ENCODE assay signal across 8 cellular contexts in genomic region chr13:99288069-99288468, GRCh38. TPM values are rescaled to one million over a fixed set of nuclear protein-coding genes. Genes with fewer than 3 reads are reported as not detected.
DNase-seq lines count a peak whose midpoint lies in the region; ATAC-seq, FAIRE-seq and TF ChIP-seq lines count a peak whose summit lies in the region.

No MANE protein-coding gene starts in this region.

- POLR2A ChIA-PET in CD4-positive, alpha-beta memory T cell (lab: Charles Lee; ENCODE audit: partially characterized antibody) = interaction anchor here (0.9 to 8.2 kb wide), 13 partner anchors 8 to 147 kb away, joined by 3 to 159 read pairs (median 7); partner anchors contain the start of gene GPR183

- intact Hi-C loops in CD4-positive, alpha-beta memory T cell (cut with micrococcal nuclease) = loop anchor here (10.0 kb wide), 1 partner anchor 317 kb away; the partner anchor contains the start of gene CLYBL
- intact Hi-C loops in kidney (cut with DNase I) = no loop called here

- H3K27me3 Mint-ChIP-seq in CD4-positive, alpha-beta memory T cell = no peaks in the 10 kb centered on the region
- H3K27me3 Mint-ChIP-seq in activated naive CD8-positive, alpha-beta T cell = no peaks in the 10 kb centered on the region

- peaks cover 95% of the 10 kb centered on the region for H3K4me1 ChIP-seq in CD4-positive, alpha-beta memory T cell (ENCODE audit: insufficient read depth, low read length)
- peaks cover 0 to 7% of the 10 kb centered on the region in 2 donors for H3K4me1 ChIP-seq in kidney (ENCODE audit: control insufficient read depth in 1 of 2, insufficient read depth in 1 of 2, low read depth in 1 of 2, low read length in 2 of 2)

- ATAC-seq in HG03159 (IDR thresholded peaks at IDR 0.05; ENCODE audit: unreplicated experiment) = peak; percentile 93

- TF ChIP-seq CTCF in kidney (IDR thresholded peaks at IDR 0.05; ENCODE audit: borderline replicate concordance, extremely low read depth, insufficient read depth) (no peak), coronary artery (IDR thresholded peaks at IDR 0.05) (no peak)

- peak overlapping the region; percentile 33 to 84 (median 60) for H3K4me3 Mint-ChIP-seq in CD4-positive, alpha-beta memory T cell
- peak overlapping the region; percentile 65 for H3K4me3 Mint-ChIP-seq in activated naive CD8-positive, alpha-beta T cell

- H3K9ac ChIP-seq in kidney (ENCODE audit: low read length in 2 of 2) = no peak overlapping the region

- H3K4me3 ChIP-seq in CD4-positive, alpha-beta memory T cell (ENCODE audit: low read length in 2 of 2) = no peak overlapping the region
- H3K4me3 ChIP-seq in kidney (ENCODE audit: low read length in 2 of 2) = no peak overlapping the region
- H3K4me3 ChIP-seq in coronary artery = no peak overlapping the region

- no peak for TF ChIP-seq POLR2A in erythroblast (IDR thresholded peaks at IDR 0.05; ENCODE audit: low read length)

- no peaks in the 10 kb centered on the region for H3K9me3 ChIP-seq in CD4-positive, alpha-beta memory T cell (ENCODE audit: control insufficient read depth in 1 of 2, low read length in 2 of 2)
- no peaks in the 10 kb centered on the region for H3K9me3 ChIP-seq in kidney (ENCODE audit: control insufficient read depth in 1 of 2, low read length in 2 of 2)

- peaks cover 5% of the 10 kb centered on the region for H3K36me3 ChIP-seq in CD4-positive, alpha-beta memory T cell (ENCODE audit: insufficient read depth, low read length)
- no peaks in the 10 kb centered on the region for H3K36me3 ChIP-seq in kidney (ENCODE audit: control insufficient read depth in 1 of 2, insufficient read depth in 2 of 2, low read length in 2 of 2)

- H3K36me3 Mint-ChIP-seq in CD4-positive, alpha-beta memory T cell = peaks cover 4 to 39% of the 10 kb centered on the region in 2 donors
- H3K36me3 Mint-ChIP-seq in activated naive CD8-positive, alpha-beta T cell = peaks cover 28% of the 10 kb centered on the region

- H3K27me3 ChIP-seq in CD4-positive, alpha-beta memory T cell (ENCODE audit: insufficient read depth, low read length) = no peaks in the 10 kb centered on the region

- H3K27ac Mint-ChIP-seq in CD4-positive, alpha-beta memory T cell = peak overlapping the region; percentile 88 to 95 (median 89)
- H3K27ac Mint-ChIP-seq in activated naive CD8-positive, alpha-beta T cell = peak overlapping the region; percentile 89

- H3K27ac ChIP-seq in CD4-positive, alpha-beta memory T cell (ENCODE audit: low read depth, low read length) = peak overlapping the region; percentile 18
- H3K27ac ChIP-seq in kidney (ENCODE audit: low read depth in 2 of 2, low read length in 2 of 2) (no peak overlapping the region), coronary artery (peak overlapping the region in 1 of 2 donors; percentile 39)

- peaks cover 65 to 100% (median 81%) of the 10 kb centered on the region in 4 donors for H3K4me1 Mint-ChIP-seq in CD4-positive, alpha-beta memory T cell
- H3K4me1 Mint-ChIP-seq in activated naive CD8-positive, alpha-beta T cell (ENCODE audit: low read depth) = peaks cover 92% of the 10 kb centered on the region

- peak; percentile 91 for FAIRE-seq in GM19239 (lab: Jason Lieb, UNC)
- no peak for FAIRE-seq in kidney (lab: Jason Lieb, UNC)

- H3K9me3 Mint-ChIP-seq in CD4-positive, alpha-beta memory T cell = no peaks in the 10 kb centered on the region
- no peaks in the 10 kb centered on the region for H3K9me3 Mint-ChIP-seq in activated naive CD8-positive, alpha-beta T cell (ENCODE audit: low read depth)

- CTCF ChIA-PET in CD4-positive, alpha-beta memory T cell (lab: Charles Lee; ENCODE audit: partially characterized antibody) = interaction anchor here (1.1 to 12.4 kb wide), 6 partner anchors 10 to 148 kb away, joined by 3 to 139 read pairs (median 8); no protein-coding TSS in a partner anchor

- DNase-seq in CD4-positive, alpha-beta memory T cell = no peak
- DNase-seq in GM19239 (ENCODE audit: insufficient read length, low spot score) = peak; percentile 32
- no peak for DNase-seq in erythroblast (lab: John Stamatoyannopoulos, UW)
- no peak for DNase-seq in EL
- no peak for DNase-seq in kidney
- no peak for DNase-seq in coronary artery (ENCODE audit: low spot score)

RNA-seq across cellular contexts. Expression of gene GPR183, which starts 19.1 kb away (rescaled TPM):
- 100 to 1,000 TPM; 203 to 204 TPM for total RNA-seq in CD4-positive, alpha-beta memory T cell
- 100 to 1,000 TPM; 563 to 954 TPM for polyA plus RNA-seq in CD4-positive, alpha-beta memory T cell
- total RNA-seq in kidney = 11.8 TPM
- 1.7 TPM for polyA plus RNA-seq in kidney (ENCODE audit: insufficient read depth, low read depth, low replicate concordance)

RNA-seq across cellular contexts. Expression of gene GPR18, which starts 29.9 kb away (rescaled TPM):
- 10 to 100 TPM; 21.5 to 22.8 TPM for total RNA-seq in CD4-positive, alpha-beta memory T cell
- polyA plus RNA-seq in CD4-positive, alpha-beta memory T cell = 10 to 100 TPM; 23.1 to 29.5 TPM
- total RNA-seq in kidney = 0.88 TPM
- polyA plus RNA-seq in kidney (ENCODE audit: insufficient read depth, low read depth, low replicate concordance) = not detected

Comparison
In these comparisons a context has a peak if more than half of its experiments do, and no peak if none do; other contexts are left out.
1. RNA of gene GPR183, which starts 19.1 kb away (total RNA-seq): 203 to 204 TPM in CD4-positive, alpha-beta memory T cell; 11.8 TPM in kidney (single experiment); every median in the first group is over 10 times any median in the second.
2. RNA of gene GPR18, which starts 29.9 kb away (total RNA-seq): 21.5 to 22.8 TPM in CD4-positive, alpha-beta memory T cell; 0.88 TPM in kidney (single experiment); every median in the first group is over 10 times any median in the second.